20 cellular contexts compared by ENCODE assay signal in genomic region chr12:120366884-120367251, GRCh38. TPM values are rescaled to one million over a fixed set of nuclear protein-coding genes. Genes with fewer than 3 reads are reported as not detected.
DNase-seq lines count a peak whose midpoint lies in the region; ATAC-seq, FAIRE-seq and TF ChIP-seq lines count a peak whose summit lies in the region.
"Had no signal": no experiment of that assay in that cellular context is flagged by ENCODE, and none has a peak within 500 bp of the region (broad histone marks: within the 10 kb centered on the region; RNA-seq: fewer than 3 reads in every experiment).

No MANE protein-coding gene starts in this region.

- no peak overlapping the region for H2BK120ac ChIP-seq in mesendoderm (ENCODE audit: low read depth, low read length)

- H4K5ac ChIP-seq in mesendoderm (ENCODE audit: low read length): no peak overlapping the region

- H3K27me3 ChIP-seq in body of pancreas: no peaks in the 10 kb centered on the region
- no peaks in the 10 kb centered on the region for H3K27me3 ChIP-seq in mesendoderm (ENCODE audit: insufficient read depth, low read length, poor library complexity)
- H3K27me3 ChIP-seq in small intestine (ENCODE audit: control insufficient read depth in 2 of 2, insufficient read depth in 2 of 2, low read length in 2 of 2): peaks cover 0 to 13% of the 10 kb centered on the region in 2 donors
- H3K27me3 ChIP-seq: ovary had no signal

- CTCF ChIA-PET in HEK293 (lab: Yijun Ruan, JAX): interaction anchor here (0.6 to 5.0 kb wide), 33 partner anchors 8 to 1414 kb away, joined by 3 to 66 read pairs (median 4); partner anchors contain the start of genes COX6A1, PLA2G1B and SIRT4

- POLR2A ChIA-PET in HEK293 (lab: Yijun Ruan, JAX): interaction anchor here (0.6 to 2.3 kb wide), 10 partner anchors 8 to 166 kb away, joined by 3 to 8 read pairs (median 4); partner anchors contain the start of genes RNU4-2 and RPLP0

- H3K36me3 ChIP-seq in HEK293 (ENCODE audit: control insufficient read depth in 2 of 2, insufficient read depth in 1 of 2, low read length in 2 of 2): peaks cover 4 to 55% of the 10 kb centered on the region in 2 experiments
- no peaks in the 10 kb centered on the region for H3K36me3 ChIP-seq in body of pancreas (replicated peaks in 1 of 2; ENCODE audit: insufficient read depth in 1 of 2, low read depth in 2 of 2)
- H3K36me3 ChIP-seq in mesendoderm (ENCODE audit: control insufficient read depth, insufficient read depth, low read length): peaks cover 2% of the 10 kb centered on the region
- H3K36me3 ChIP-seq in small intestine (ENCODE audit: control insufficient read depth in 2 of 2, insufficient read depth in 2 of 2, low read length in 2 of 2): no peaks in the 10 kb centered on the region
- H3K36me3 ChIP-seq: ovary, suprapubic skin had no signal

- H3K4me2 ChIP-seq in mesendoderm (ENCODE audit: low read length): peak overlapping the region; percentile 72

- H4K8ac ChIP-seq in mesendoderm (ENCODE audit: low read depth, low read length): no peak overlapping the region

- TF ChIP-seq POLR2A in body of pancreas (IDR thresholded peaks at IDR 0.05) (no peak), erythroblast (IDR thresholded peaks at IDR 0.05; ENCODE audit: low read length) (no peak)

- peaks cover 12% of the 10 kb centered on the region for H3K79me2 ChIP-seq in mesendoderm (ENCODE audit: control insufficient read depth, insufficient read depth, low read length)

- no peak overlapping the region for H3K4ac ChIP-seq in mesendoderm (ENCODE audit: low read depth, low read length)

- peak overlapping the region; percentile 10 for H3K18ac ChIP-seq in mesendoderm (ENCODE audit: low read length)

- H2BK5ac ChIP-seq in mesendoderm (ENCODE audit: low read length): no peak overlapping the region

- no peak overlapping the region for H3K23ac ChIP-seq in mesendoderm (ENCODE audit: low read length)

- no peak overlapping the region for H3K4me3 ChIP-seq in HEK293 (ENCODE audit: low read depth, low read length)
- H3K4me3 ChIP-seq in body of pancreas: no peak overlapping the region
- no peak overlapping the region for H3K4me3 ChIP-seq in mesendoderm (ENCODE audit: low read length)
- H3K4me3 ChIP-seq in small intestine (ENCODE audit: low read depth in 1 of 2, low read length in 2 of 2): no peak overlapping the region
- H3K4me3 ChIP-seq: ovary had no signal

- no peak for TF ChIP-seq CTCF in HEK293 (tag by site-specific recombination; IDR thresholded peaks at IDR 0.05)
- no peak for TF ChIP-seq CTCF in body of pancreas (IDR thresholded peaks at IDR 0.05)

- peak overlapping the region; percentile 49 for H3K56ac ChIP-seq in mesendoderm (ENCODE audit: low read length)

- peaks cover 6% of the 10 kb centered on the region for H3K79me1 ChIP-seq in mesendoderm (ENCODE audit: low read length)

- H3K9ac ChIP-seq in mesendoderm (ENCODE audit: low read length): peak overlapping the region; percentile 81

- H2BK15ac ChIP-seq in mesendoderm (replicated peaks; ENCODE audit: low read depth): no peak overlapping the region

- 0 out of 2 replicates have a peak, but pooled peaks cover 2% of the 10 kb centered on the region for H3K4me1 ChIP-seq in HEK293 (ENCODE audit: control insufficient read depth, insufficient read depth, low read length)
- H3K4me1 ChIP-seq in body of pancreas: peaks cover 46% of the 10 kb centered on the region
- peaks cover 21% of the 10 kb centered on the region for H3K4me1 ChIP-seq in mesendoderm (ENCODE audit: control insufficient read depth, low read depth, low read length)
- peaks cover 3 to 6% of the 10 kb centered on the region in 2 donors for H3K4me1 ChIP-seq in small intestine (ENCODE audit: control insufficient read depth in 2 of 2, insufficient read depth in 1 of 2, low read depth in 1 of 2, low read length in 1 of 2)

- H2AK5ac ChIP-seq in mesendoderm (ENCODE audit: low read length): no peak overlapping the region

- DNase-seq in body of pancreas: no peak
- DNase-seq in mesendoderm: no peak
- no peak for DNase-seq in small intestine
- no peak for DNase-seq in erythroblast (lab: John Stamatoyannopoulos, UW)
- no peak for DNase-seq in stimulated activated naive CD8-positive, alpha-beta T cell treated with anti-CD3 and anti-CD28 coated beads, Interleukin-15, Interleukin-2, amounts not matched to agents 100 U/mL and 50 U/mL, for 24 hours
- DNase-seq: activated T-cell treated with anti-CD3 and anti-CD28 coated beads, Interleukin-2, amount 50 U/mL, for 24 hours; amniotic stem cell; CD4-positive, CD25-positive, alpha-beta regulatory T cell; cortex of kidney; MM.1S; NCI-H2029 treated with DMSO at 0.1 percent for 48 hours; ovary; T-helper 1 cell had no signal

- H3K9me3 ChIP-seq in HEK293 (ENCODE audit: control insufficient read depth, insufficient read depth, low read depth, low read length) (no peaks in the 10 kb centered on the region), body of pancreas (no peaks in the 10 kb centered on the region), small intestine (ENCODE audit: control insufficient read depth, low read depth) (no peaks in the 10 kb centered on the region)
- H3K9me3 ChIP-seq: ovary, suprapubic skin had no signal

- no peak for ATAC-seq in body of pancreas
- no peak for ATAC-seq in stimulated activated naive CD8-positive, alpha-beta T cell treated with anti-CD3 and anti-CD28 coated beads, Interleukin-15, Interleukin-2, amounts not matched to agents 100 U/mL and 50 U/mL, for 24 hours
- no peak for ATAC-seq in activated CD4-positive, CD25-positive, alpha-beta regulatory T cell treated with anti-CD3 and anti-CD28 coated beads, Interleukin-2, amount 50 U/mL, for 24 hours

- intact Hi-C loops in body of pancreas (cut with DNase I): no loop called here

- H3K27ac ChIP-seq in HEK293 (ENCODE audit: extremely low read depth, low read depth, low read length) (no peak overlapping the region; the same call in 1 of the 2 replicates), body of pancreas (peak overlapping the region in 3 of 4 donors; percentile 9 to 67 (median 57)), mesendoderm (ENCODE audit: low read depth, low read length) (no peak overlapping the region), small intestine (ENCODE audit: low read depth in 1 of 2, low read length in 1 of 2) (peak overlapping the region; percentile 11 to 75)
- H3K27ac ChIP-seq: ovary, RWPE1, suprapubic skin had no signal

- FAIRE-seq in small intestine (lab: Jason Lieb, UNC): no peak

- WGBS in body of pancreas, 2 donors: 38 to 39% methylated on average over 7 of the region's 7 CpGs
- no CpG with 5 or more reads among the region's 7 CpGs for WGBS in mesendoderm (ENCODE audit: extremely low coverage, insufficient coverage, low lambda C conversion rate)
- WGBS in small intestine, 3 donors: 14 to 59% (median 29%) methylated on average over 7 of the region's 7 CpGs

TF ChIP-seq in HEK293, 187 proteins besides CTCF, POLR2A, EP300 and RAD21:
- TF ChIP-seq ZBTB7A (tag by site-specific recombination; IDR thresholded peaks at IDR 0.05; ENCODE audit: low read depth) (no peak), OSR2 (tag by site-specific recombination; IDR thresholded peaks at IDR 0.05) (0 out of 2 replicates have a peak, but pooled peaks have one; percentile 21), ZNF660 (tag by site-specific recombination; IDR thresholded peaks at IDR 0.05) (no peak), ZNF404 (tag by site-specific recombination; IDR thresholded peaks at IDR 0.05) (no peak), ZNF341 (tag by site-specific recombination; IDR thresholded peaks at IDR 0.05; ENCODE audit: low read depth) (no peak), ZBTB48 (tag by site-specific recombination; IDR thresholded peaks at IDR 0.05) (peak; percentile 30; the same call in 1 of the 2 replicates)
TF ChIP-seq in HEK293: peak in this region for 2.

RNA-seq across cellular contexts. Expression of gene MSI1, which starts 2.1 kb away (rescaled TPM):
- 1 to 10 TPM in 1 of 2 donors, under 1 TPM in 1; 0.66 to 1.3 TPM for total RNA-seq in body of pancreas
- 30.8 TPM for polyA plus RNA-seq in mesendoderm (2013, experiment 1 of 2)
- 29.9 TPM for polyA plus RNA-seq in mesendoderm (2013, experiment 2 of 2)
- polyA plus RNA-seq in small intestine: 10 to 100 TPM in 1 of 3 donors, under 1 TPM in 2; 0.54 to 10.8 (median 0.67) TPM
- total RNA-seq: CD4-positive, CD25-positive, alpha-beta regulatory T cell; fibroblast of lung had no signal
- polyA plus RNA-seq: CD4-positive, CD25-positive, alpha-beta regulatory T cell; fibroblast of lung had no signal

RNA-seq across cellular contexts. Expression of gene PLA2G1B, which starts 39.3 kb away (rescaled TPM):
- over 10,000 TPM in 1 of 2 donors, 1,000 to 10,000 TPM in 1; 6,971 to 11,984 TPM for total RNA-seq in body of pancreas
- polyA plus RNA-seq in mesendoderm (2013, experiment 1 of 2): not detected
- not detected for polyA plus RNA-seq in mesendoderm (2013, experiment 2 of 2)
- polyA plus RNA-seq in small intestine: 10 to 100 TPM in 1 of 3 donors, 1 to 10 TPM in 2; 1.3 to 19.9 (median 9.2) TPM
- total RNA-seq: CD4-positive, CD25-positive, alpha-beta regulatory T cell; fibroblast of lung; G401; lower leg skin; suprapubic skin had no signal

Comparison
In these comparisons a context has a peak if more than half of its experiments do, and no peak if none do; other contexts are left out.
1. H3K27ac ChIP-seq: peak in body of pancreas (3 of 4) and small intestine (2 of 2); none in HEK293 (single experiment) and mesendoderm (single experiment).